In genomic region chr19:5790573-5791520, GRCh38 we compare ENCODE assay signal across 8 cellular contexts. TPM values are rescaled to one million over a fixed set of nuclear protein-coding genes. Genes with fewer than 3 reads are reported as not detected.
A peak's percentile ranks its signal among the peaks of the same experiment; 100 is the strongest.
DNase-seq lines count a peak whose midpoint lies in the region; ATAC-seq and TF ChIP-seq lines count a peak whose summit lies in the region.

DUS3L (minus strand) TSS chr19:5791163; CDS start chr19:5791141, 22 bp downstream.

- H3K27me3 Mint-ChIP-seq in activated T-helper 2 cell treated with anti-CD3 and anti-CD28 coated beads, Interferon-gamma antibody, Interleukin-2, Interleukin-4, amounts not matched to agents 10 μg/mL and 5 μg/mL and 100 μg/mL, durations not matched to agents 14 hours and 24 hours and 36 hours (ENCODE audit: low read depth), result no peaks in the 10 kb centered on the region
- peaks cover 0 to 2% (median 0%) of the 10 kb centered on the region in 5 donors for H3K27me3 Mint-ChIP-seq in naive thymus-derived CD8-positive, alpha-beta T cell

- H3K27ac Mint-ChIP-seq in activated T-helper 2 cell treated with anti-CD3 and anti-CD28 coated beads, Interferon-gamma antibody, Interleukin-2, Interleukin-4, amounts not matched to agents 10 μg/mL and 5 μg/mL and 100 μg/mL, durations not matched to agents 14 hours and 24 hours and 36 hours, result peak within 1 kb of the TSS; percentile 100
- H3K27ac Mint-ChIP-seq in naive thymus-derived CD8-positive, alpha-beta T cell, result peak within 1 kb of the TSS; percentile 99 to 100 (median 100)

- ATAC-seq in RWPE2 (ENCODE audit: low read depth), result peak; percentile 93
- ATAC-seq in naive thymus-derived CD8-positive, alpha-beta T cell, result peak; percentile 92 to 93

- intact Hi-C loops in activated T-helper 2 cell treated with anti-CD3 and anti-CD28 coated beads, Interferon-gamma antibody, Interleukin-2, Interleukin-4, amounts not matched to agents 10 μg/mL and 5 μg/mL and 100 μg/mL, durations not matched to agents 14 hours and 24 hours and 36 hours (cut with micrococcal nuclease), result loop anchor here (1.0 to 5.0 kb wide), 5 partner anchors 70 to 999 kb away; partner anchors contain the start of genes CATSPERD, FEM1A, HSD11B1L and LONP1

- TF ChIP-seq CTCF in RWPE2 (IDR thresholded peaks at IDR 0.05; ENCODE audit: poor library complexity, severe bottlenecking) (no peak), fibroblast of mammary gland (conservative IDR thresholded peaks at IDR 0.05; ENCODE audit: control insufficient read depth, insufficient read depth, low read depth, low read length) (no peak)

- peaks cover 5% of the 10 kb centered on the region for H3K4me1 Mint-ChIP-seq in activated T-helper 2 cell treated with anti-CD3 and anti-CD28 coated beads, Interferon-gamma antibody, Interleukin-2, Interleukin-4, amounts not matched to agents 10 μg/mL and 5 μg/mL and 100 μg/mL, durations not matched to agents 14 hours and 24 hours and 36 hours (ENCODE audit: low read depth)
- peaks cover 13 to 21% (median 16%) of the 10 kb centered on the region in 4 donors for H3K4me1 Mint-ChIP-seq in naive thymus-derived CD8-positive, alpha-beta T cell

- H3K4me3 ChIP-seq in RWPE2 (ENCODE audit: severe bottlenecking) (peak within 1 kb of the TSS; percentile 60), fibroblast of mammary gland (ENCODE audit: control insufficient read depth, low read depth, low read length) (peak within 1 kb of the TSS; percentile 93)

- H3K27me3 ChIP-seq in RWPE2 (ENCODE audit: insufficient read depth, poor library complexity, severe bottlenecking), result no peaks in the 10 kb centered on the region

- H3K4me1 ChIP-seq in RWPE2 (ENCODE audit: insufficient read depth, poor library complexity, severe bottlenecking), result peaks cover 3% of the 10 kb centered on the region

- H3K9me3 ChIP-seq in RWPE2 (ENCODE audit: severe bottlenecking), result no peaks in the 10 kb centered on the region

- peaks cover 37% of the 10 kb centered on the region for H3K36me3 ChIP-seq in RWPE2 (ENCODE audit: low read depth)

- H3K27ac ChIP-seq in RWPE2 (ENCODE audit: poor library complexity, severe bottlenecking), result peak within 1 kb of the TSS; percentile 80

- POLR2A ChIA-PET in naive thymus-derived CD8-positive, alpha-beta T cell (lab: Charles Lee), result interaction anchor here (0.7 to 2.9 kb wide), 12 partner anchors 13 to 1066 kb away, joined by 3 to 19 read pairs (median 4); partner anchors contain the start of genes CATSPERD, GPR108, LONP1 and NDUFA11

- DNase-seq in EH (ENCODE audit: low read depth) (peak; percentile 99), H4 (ENCODE audit: low spot score) (peak; percentile 99), LoVo (ENCODE audit: low spot score) (peak; percentile 98), RWPE2 (ENCODE audit: low spot score) (peak; percentile 97), fibroblast of mammary gland (ENCODE audit: low read depth) (peak; percentile 98)
- peak; percentile 95 for DNase-seq in activated T-helper 2 cell treated with anti-CD3 and anti-CD28 coated beads, Interferon-gamma antibody, Interleukin-2, Interleukin-4, amounts not matched to agents 10 μg/mL and 5 μg/mL and 100 μg/mL, durations not matched to agents 14 hours and 24 hours and 36 hours (ENCODE audit: low spot score)
- DNase-seq in naive thymus-derived CD8-positive, alpha-beta T cell, result peak; percentile 90 to 98 (median 95)
- DNase-seq in stimulated activated naive CD4-positive, alpha-beta T cell (lab: John Stamatoyannopoulos, UW), result peak; percentile 89 to 96 (median 95)

- no peaks in the 10 kb centered on the region for H3K9me3 Mint-ChIP-seq in activated T-helper 2 cell treated with anti-CD3 and anti-CD28 coated beads, Interferon-gamma antibody, Interleukin-2, Interleukin-4, amounts not matched to agents 10 μg/mL and 5 μg/mL and 100 μg/mL, durations not matched to agents 14 hours and 24 hours and 36 hours
- H3K9me3 Mint-ChIP-seq in naive thymus-derived CD8-positive, alpha-beta T cell, result peaks cover 0 to 3% (median 0%) of the 10 kb centered on the region in 9 donors

- peaks cover 38% of the 10 kb centered on the region for H3K36me3 Mint-ChIP-seq in activated T-helper 2 cell treated with anti-CD3 and anti-CD28 coated beads, Interferon-gamma antibody, Interleukin-2, Interleukin-4, amounts not matched to agents 10 μg/mL and 5 μg/mL and 100 μg/mL, durations not matched to agents 14 hours and 24 hours and 36 hours (ENCODE audit: low read depth)
- H3K36me3 Mint-ChIP-seq in naive thymus-derived CD8-positive, alpha-beta T cell, result peaks cover 4 to 36% (median 12%) of the 10 kb centered on the region in 3 donors

- peak within 1 kb of the TSS; percentile 98 for H3K4me3 Mint-ChIP-seq in activated T-helper 2 cell treated with anti-CD3 and anti-CD28 coated beads, Interferon-gamma antibody, Interleukin-2, Interleukin-4, amounts not matched to agents 10 μg/mL and 5 μg/mL and 100 μg/mL, durations not matched to agents 14 hours and 24 hours and 36 hours (ENCODE audit: low read depth)
- H3K4me3 Mint-ChIP-seq in naive thymus-derived CD8-positive, alpha-beta T cell, result peak within 1 kb of the TSS; percentile 92 to 100 (median 99)

RNA-seq across cellular contexts. Expression of gene DUS3L, which starts in this region (rescaled TPM):
- 23.2 and 28.1 TPM in 2 replicates for total RNA-seq in H4 (2014; rRNA removed; shearing (Covaris generic))
- 74.0 and 84.3 TPM in 2 replicates for total RNA-seq in activated T-helper 2 cell treated with anti-CD3 and anti-CD28 coated beads, Interferon-gamma antibody, Interleukin-2, Interleukin-4, amounts not matched to agents 10 μg/mL and 5 μg/mL and 100 μg/mL, durations not matched to agents 14 hours and 24 hours and 36 hours
- 100 to 1,000 TPM; 113 to 116 TPM for total RNA-seq in naive thymus-derived CD8-positive, alpha-beta T cell
- polyA plus RNA-seq in naive thymus-derived CD8-positive, alpha-beta T cell, result 10 to 100 TPM; 26.3 to 43.2 (median 41.1) TPM

Comparison
In these comparisons a context has a peak if more than half of its experiments do, and no peak if none do; other contexts are left out.
1. Peak in every context shown above with its lines: DNase-seq, ATAC-seq, H3K4me3 ChIP-seq and H3K27ac ChIP-seq.